In genomic region chr3:191350389-191351090, GRCh38 we compare ENCODE assay signal across 13 cellular contexts. TPM values are rescaled to one million over a fixed set of nuclear protein-coding genes. Genes with fewer than 3 reads are reported as not detected.
DNase-seq lines count a peak whose midpoint lies in the region; ATAC-seq and TF ChIP-seq lines count a peak whose summit lies in the region.
"Had no signal": no experiment of that assay in that cellular context is flagged by ENCODE, and none has a peak within 500 bp of the region (broad histone marks: within the 10 kb centered on the region; RNA-seq: fewer than 3 reads in every experiment).

No MANE protein-coding gene starts in this region.

- H4K20me1 ChIP-seq in SK-N-SH (ENCODE audit: insufficient read depth), result peaks cover 28% of the 10 kb centered on the region

- no peaks in the 10 kb centered on the region for H3K27me3 Mint-ChIP-seq in memory B cell
- H3K27me3 Mint-ChIP-seq: stimulated activated naive B cell treated with anti-CD40 and anti-IgM and Interleukin-4, amounts not matched to agents 10 μg/mL and 1 μg/mL and 100 μg/mL, for 72 hours had no signal

- H3K4me3 ChIP-seq in SK-N-SH (ENCODE audit: low read depth in 2 of 2, low read length in 1 of 2), result no peak overlapping the region
- H3K4me3 ChIP-seq in choroid plexus epithelial cell (ENCODE audit: low read depth, low read length), result no peak overlapping the region
- no peak overlapping the region for H3K4me3 ChIP-seq in upper lobe of left lung

- H3K27ac ChIP-seq in SK-N-SH (ENCODE audit: low read depth in 2 of 2, low read length in 1 of 2) (peak overlapping the region in 1 of 2 experiments; percentile 23; a peak in 1 of 4 replicates), upper lobe of left lung (peak overlapping the region in 3 of 4 donors; percentile 26 to 44 (median 29))
- H3K27ac ChIP-seq: 22Rv1, RWPE1 had no signal

- peaks cover 2% of the 10 kb centered on the region for H3K36me3 Mint-ChIP-seq in memory B cell

- no peaks in the 10 kb centered on the region for H3K9me3 Mint-ChIP-seq in memory B cell
- H3K9me3 Mint-ChIP-seq: activated T-cell treated with anti-CD3 and anti-CD28 coated beads, Interleukin-2, amount 50 U/mL, for 72 hours; stimulated activated naive B cell treated with anti-CD40 and anti-IgM and Interleukin-4, amounts not matched to agents 10 μg/mL and 1 μg/mL and 100 μg/mL, for 72 hours had no signal

- H3K9me3 ChIP-seq in SK-N-SH (no peaks in the 10 kb centered on the region), upper lobe of left lung (no peaks in the 10 kb centered on the region)

- TF ChIP-seq RAD21 in SK-N-SH (IDR thresholded peaks at IDR 0.05; ENCODE audit: low read length), result no peak

- WGBS in SK-N-SH (ENCODE audit: low lambda C conversion rate), result 84% methylated on average over 5 of the region's 5 CpGs
- WGBS in upper lobe of left lung, 2 donors, result 34 to 44% methylated on average over 5 of the region's 5 CpGs

- TF ChIP-seq CTCF in SK-N-SH (IDR thresholded peaks at IDR 0.05) (no peak), choroid plexus epithelial cell (conservative IDR thresholded peaks at IDR 0.05; ENCODE audit: low read depth, low read length) (no peak), upper lobe of left lung (IDR thresholded peaks at IDR 0.05) (no peak)

- no peak for TF ChIP-seq EP300 in SK-N-SH (IDR thresholded peaks at IDR 0.05; ENCODE audit: borderline replicate concordance in 1 of 2, low read depth in 1 of 2, low read length in 1 of 2)
- no peak for TF ChIP-seq EP300 in upper lobe of left lung (IDR thresholded peaks at IDR 0.05)

- no peak overlapping the region for H2AFZ ChIP-seq in SK-N-SH (ENCODE audit: low read depth)

- H3K4me1 ChIP-seq in SK-N-SH (ENCODE audit: control insufficient read depth in 1 of 2, insufficient read depth in 2 of 2, low read depth in 1 of 2, low read length in 1 of 2) (peaks cover 0 to 18% of the 10 kb centered on the region in 2 experiments; a peak in 2 of 4 replicates), upper lobe of left lung (peaks cover 37 to 47% (median 40%) of the 10 kb centered on the region in 4 donors)

- no peak for TF ChIP-seq POLR2A in upper lobe of left lung (IDR thresholded peaks at IDR 0.05)

- H3K36me3 ChIP-seq in SK-N-SH (replicated peaks in 1 of 2; ENCODE audit: control insufficient read depth in 1 of 2, insufficient read depth in 2 of 2, low read length in 1 of 2) (no peaks in the 10 kb centered on the region), upper lobe of left lung (no peaks in the 10 kb centered on the region)

- peaks cover 100% of the 10 kb centered on the region for H3K79me2 ChIP-seq in SK-N-SH (ENCODE audit: insufficient read depth)

- no peak overlapping the region for H3K27ac Mint-ChIP-seq in memory B cell
- H3K27ac Mint-ChIP-seq: activated T-cell treated with anti-CD3 and anti-CD28 coated beads, Interleukin-2, amount 50 U/mL, for 72 hours; stimulated activated naive B cell treated with anti-CD40 and anti-IgM and Interleukin-4, amounts not matched to agents 10 μg/mL and 1 μg/mL and 100 μg/mL, for 72 hours had no signal

- ATAC-seq in SK-N-SH treated with all-trans-retinoic acid at 6 μM for 48 hours (no peak), memory B cell (ENCODE audit: low read depth) (no peak), upper lobe of left lung (ENCODE audit: low FRiP score in 2 of 2) (no peak), HG03045 (IDR thresholded peaks at IDR 0.05; ENCODE audit: unreplicated experiment) (no peak)
- ATAC-seq: activated T-cell treated with anti-CD3 and anti-CD28 coated beads, Interleukin-2, amount 50 U/mL, for 72 hours; stimulated activated naive B cell treated with anti-CD40 and anti-IgM and Interleukin-4, amounts not matched to agents 10 μg/mL and 1 μg/mL and 100 μg/mL, for 72 hours had no signal

- peaks cover 42% of the 10 kb centered on the region for H3K4me1 Mint-ChIP-seq in memory B cell

- CTCF ChIA-PET in SK-N-SH (lab: Yijun Ruan, JAX), result interaction anchor here (1.4 kb wide), 1 partner anchor 10 kb away, joined by 3 read pairs; no protein-coding TSS in a partner anchor

- H3K4me2 ChIP-seq in SK-N-SH, result peak overlapping the region; percentile 13; the same call in 1 of the 2 replicates

- H3K27me3 ChIP-seq in SK-N-SH (ENCODE audit: insufficient read depth) (no peaks in the 10 kb centered on the region), upper lobe of left lung (no peaks in the 10 kb centered on the region)

- H3K4me3 Mint-ChIP-seq in memory B cell, result peak overlapping the region; percentile 57
- H3K4me3 Mint-ChIP-seq: activated T-cell treated with anti-CD3 and anti-CD28 coated beads, Interleukin-2, amount 50 U/mL, for 72 hours; stimulated activated naive B cell treated with anti-CD40 and anti-IgM and Interleukin-4, amounts not matched to agents 10 μg/mL and 1 μg/mL and 100 μg/mL, for 72 hours had no signal

- H3K9me2 ChIP-seq in SK-N-SH, result no peaks in the 10 kb centered on the region

- peaks cover 11% of the 10 kb centered on the region for H3F3A ChIP-seq in SK-N-SH (replicated peaks; ENCODE audit: insufficient read depth)

- no peak overlapping the region for H3K9ac ChIP-seq in SK-N-SH

- DNase-seq in SK-N-SH, result no peak
- DNase-seq in choroid plexus epithelial cell (ENCODE audit: low read depth), result peak; percentile 51
- DNase-seq in memory B cell (ENCODE audit: low spot score in 2 of 2), result no peak
- DNase-seq in upper lobe of left lung, result no peak
- DNase-seq in stimulated activated naive CD4-positive, alpha-beta T cell (lab: John Stamatoyannopoulos, UW), result no peak
- no peak for DNase-seq in activated T-cell treated with anti-CD3 and anti-CD28 coated beads, Interleukin-2, amount 50 U/mL, for 48 hours
- DNase-seq: activated T-cell treated with anti-CD3 and anti-CD28 coated beads, Interleukin-2, amount 50 U/mL, for 72 hours; anterior cingulate cortex; stimulated activated naive B cell treated with anti-CD40 and anti-IgM and Interleukin-4, amounts not matched to agents 10 μg/mL and 1 μg/mL and 100 μg/mL, for 72 hours had no signal

- POLR2A ChIA-PET in SK-N-SH (lab: Yijun Ruan, JAX), result no interaction called here

TF ChIP-seq in SK-N-SH, 30 proteins besides CTCF, POLR2A, EP300 and RAD21 (continues in another document):
- TF ChIP-seq CHD2 (IDR thresholded peaks at IDR 0.05; ENCODE audit: low read length, partially characterized antibody) (no peak), MXI1 (IDR thresholded peaks at IDR 0.05; ENCODE audit: low read depth, low read length) (no peak), FOXM1 (IDR thresholded peaks at IDR 0.05; ENCODE audit: low read depth) (no peak), GATA2 (CRISPR knock-in tag; IDR thresholded peaks at IDR 0.05) (no peak), TEAD4 (IDR thresholded peaks at IDR 0.05; ENCODE audit: borderline replicate concordance, insufficient read depth) (no peak), IRF3 (IDR thresholded peaks at IDR 0.05; ENCODE audit: low read depth, low read length) (no peak), MAX (IDR thresholded peaks at IDR 0.05; ENCODE audit: low read depth) (no peak), SIN3A (IDR thresholded peaks at IDR 0.05; ENCODE audit: borderline replicate concordance, low read depth, low read length) (no peak), NFIC (IDR thresholded peaks at IDR 0.05; ENCODE audit: borderline replicate concordance) (no peak), ELF1 (IDR thresholded peaks at IDR 0.05) (no peak)

TF ChIP-seq in SK-N-SH treated with all-trans-retinoic acid at 6 μM for 48 hours, 23 proteins besides CTCF, POLR2A, EP300 and RAD21 (continues in another document):
- TF ChIP-seq BACH2 (CRISPR knock-in tag; IDR thresholded peaks at IDR 0.05; ENCODE audit: borderline replicate concordance) (no peak), TSHZ2 (CRISPR knock-in tag; IDR thresholded peaks at IDR 0.05) (no peak), ZFP3 (CRISPR knock-in tag; IDR thresholded peaks at IDR 0.05) (no peak), PPARA (CRISPR knock-in tag; IDR thresholded peaks at IDR 0.05; ENCODE audit: borderline replicate concordance) (no peak), CREB5 (CRISPR knock-in tag; IDR thresholded peaks at IDR 0.05; ENCODE audit: low read depth) (no peak), CSDC2 (CRISPR knock-in tag; IDR thresholded peaks at IDR 0.05) (no peak)

RNA-seq across cellular contexts. Expression of gene UTS2B, which starts 20.2 kb away (rescaled TPM):
- 0.03 and 0.23 TPM in 2 replicates for polyA plus RNA-seq in SK-N-SH (2012; rRNA removed)
- 0.07 and 0.21 TPM in 2 replicates for polyA plus RNA-seq in SK-N-SH (2012; cell fraction: cytosol; rRNA removed)
- 0.21 and 0.42 TPM in 2 replicates for polyA plus RNA-seq in SK-N-SH (2012; cell fraction: nucleus; rRNA removed)
- under 1 TPM in 3 of 6 donors, not detected in 3; 0.37 to 0.98 (median 0.74) TPM for total RNA-seq in upper lobe of left lung
- total RNA-seq: activated T-cell treated with anti-CD3 and anti-CD28 coated beads, Interleukin-2, amount 50 U/mL, for 72 hours had no signal

RNA-seq across cellular contexts. Expression of gene CCDC50, which starts 21.3 kb away (rescaled TPM):
- polyA plus RNA-seq in SK-N-SH (2012; rRNA removed), result 21.9 and 23.6 TPM in 2 replicates
- polyA plus RNA-seq in SK-N-SH (2012; cell fraction: cytosol; rRNA removed), result 28.2 and 33.5 TPM in 2 replicates
- polyA plus RNA-seq in SK-N-SH (2012; cell fraction: nucleus; rRNA removed), result 15.1 and 22.2 TPM in 2 replicates
- 10 to 100 TPM; 54.7 to 99.8 (median 72.5) TPM for total RNA-seq in upper lobe of left lung
